Comparison of ENCODE assay signal across 1 cellular context in the genomic region with DNA sequence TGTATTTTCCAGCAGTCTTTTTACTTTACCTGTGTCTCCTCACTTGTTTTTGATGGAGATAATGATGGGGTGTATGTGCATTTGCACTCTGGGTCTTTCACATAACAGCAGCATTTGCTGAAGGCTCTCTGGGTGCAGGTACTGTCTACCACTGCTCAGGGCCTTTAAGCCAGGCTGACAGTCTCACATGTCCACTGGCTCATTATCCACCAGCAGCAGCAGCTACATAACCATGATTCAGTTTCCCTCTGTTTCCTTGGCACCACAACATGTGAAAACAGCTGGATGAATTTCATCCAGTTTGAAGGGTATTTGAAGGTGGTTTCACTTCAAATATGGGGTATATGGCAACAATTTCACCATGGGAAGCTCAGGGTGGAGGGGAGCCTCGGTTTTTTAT.
TF ChIP-seq lines count a peak whose summit lies in the region.

No MANE protein-coding gene starts in this region.

TF ChIP-seq in H1, 55 proteins besides CTCF, POLR2A, EP300 and RAD21:
- TF ChIP-seq GABPA (IDR thresholded peaks at IDR 0.05; ENCODE audit: borderline replicate concordance, insufficient read depth, low read length) = no peak
- no peak for TF ChIP-seq PHF8 (conservative IDR thresholded peaks at IDR 0.05; ENCODE audit: low read depth, low read length)
- TF ChIP-seq POU5F1 (IDR thresholded peaks at IDR 0.05; ENCODE audit: low read depth, low read length) = no peak
- no peak for TF ChIP-seq SP2 (IDR thresholded peaks at IDR 0.05; ENCODE audit: low read length)
- TF ChIP-seq USF2 (IDR thresholded peaks at IDR 0.05; ENCODE audit: low read length) = no peak
- TF ChIP-seq TBP (IDR thresholded peaks at IDR 0.05; ENCODE audit: low read depth, low read length) = no peak
- TF ChIP-seq RFX5 (IDR thresholded peaks at IDR 0.05; ENCODE audit: borderline replicate concordance, low read depth, low read length) = no peak
- no peak for TF ChIP-seq HDAC2 (IDR thresholded peaks at IDR 0.05; ENCODE audit: borderline replicate concordance in 1 of 2, low read depth in 2 of 2, low read length in 2 of 2)
- no peak for TF ChIP-seq KDM1A (IDR thresholded peaks at IDR 0.05; ENCODE audit: borderline replicate concordance, low read length)
- no peak for TF ChIP-seq YY1 (IDR thresholded peaks at IDR 0.05; ENCODE audit: low read depth, low read length)
